ENCODE assay signal across 15 cellular contexts in genomic region chr9:5554254-5554653, GRCh38. TPM values are rescaled to one million over a fixed set of nuclear protein-coding genes. Genes with fewer than 3 reads are reported as not detected.
A peak's percentile ranks its signal among the peaks of the same experiment; 100 is the strongest.
DNase-seq lines count a peak whose midpoint lies in the region; ATAC-seq, FAIRE-seq and TF ChIP-seq lines count a peak whose summit lies in the region.
"Had no signal": no experiment of that assay in that cellular context is flagged by ENCODE, and none has a peak within 500 bp of the region (broad histone marks: within the 10 kb centered on the region; RNA-seq: fewer than 3 reads in every experiment).

No MANE protein-coding gene starts in this region.

- H3K4me1 Mint-ChIP-seq in neural progenitor cell = peaks cover 7% of the 10 kb centered on the region
- H3K4me1 Mint-ChIP-seq: GM23338 had no signal

- H3K36me3 ChIP-seq in GM06990 (ENCODE audit: control insufficient read depth, insufficient read depth, low read length) = no peaks in the 10 kb centered on the region
- no peaks in the 10 kb centered on the region for H3K36me3 ChIP-seq in small intestine (ENCODE audit: control insufficient read depth in 2 of 2, insufficient read depth in 2 of 2, low read length in 2 of 2)
- no peaks in the 10 kb centered on the region for H3K36me3 ChIP-seq in neural progenitor cell
- no peaks in the 10 kb centered on the region for H3K36me3 ChIP-seq in Karpas-422 (ENCODE audit: insufficient read depth, low read length)
- H3K36me3 ChIP-seq: uterus had no signal

- H3K4me3 Mint-ChIP-seq in neural progenitor cell = no peak overlapping the region
- H3K4me3 Mint-ChIP-seq: GM23338 had no signal

- H3K9me3 Mint-ChIP-seq in neural progenitor cell = no peaks in the 10 kb centered on the region
- H3K9me3 Mint-ChIP-seq: GM23338 had no signal

- H3K27ac Mint-ChIP-seq in neural progenitor cell = no peak overlapping the region
- H3K27ac Mint-ChIP-seq: GM23338 had no signal

- no peaks in the 10 kb centered on the region for H3K36me3 Mint-ChIP-seq in neural progenitor cell

- H3K27me3 ChIP-seq in GM06990 (replicated peaks; ENCODE audit: control insufficient read depth, insufficient read depth, low read length) (no peaks in the 10 kb centered on the region), small intestine (ENCODE audit: control insufficient read depth in 2 of 2, insufficient read depth in 2 of 2, low read length in 2 of 2) (no peaks in the 10 kb centered on the region), neural progenitor cell (no peaks in the 10 kb centered on the region), Karpas-422 (ENCODE audit: low read length) (no peaks in the 10 kb centered on the region)
- H3K27me3 ChIP-seq: uterus had no signal

- no peaks in the 10 kb centered on the region for H3K9me3 ChIP-seq in small intestine (ENCODE audit: control insufficient read depth, low read depth)
- H3K9me3 ChIP-seq in neural progenitor cell (ENCODE audit: low read depth) = no peaks in the 10 kb centered on the region
- H3K9me3 ChIP-seq in Karpas-422 (ENCODE audit: low read length) = no peaks in the 10 kb centered on the region
- H3K9me3 ChIP-seq: psoas muscle, uterus had no signal

- H3K4me1 ChIP-seq in small intestine (ENCODE audit: control insufficient read depth in 2 of 2, insufficient read depth in 1 of 2, low read depth in 1 of 2, low read length in 1 of 2) (no peaks in the 10 kb centered on the region), neural progenitor cell (peaks cover 7% of the 10 kb centered on the region), Karpas-422 (ENCODE audit: low read length) (no peaks in the 10 kb centered on the region)
- H3K4me1 ChIP-seq: uterus had no signal

- H3K27ac ChIP-seq in small intestine (ENCODE audit: low read depth in 1 of 2, low read length in 1 of 2) = no peak overlapping the region
- H3K27ac ChIP-seq in neural progenitor cell = no peak overlapping the region
- no peak overlapping the region for H3K27ac ChIP-seq in Karpas-422 (ENCODE audit: low read length)
- H3K27ac ChIP-seq: psoas muscle, uterus had no signal

- ATAC-seq in GM19351 (IDR thresholded peaks at IDR 0.05; ENCODE audit: unreplicated experiment) (peak; percentile 78), HG02885 (IDR thresholded peaks at IDR 0.05; ENCODE audit: poor library complexity, unreplicated experiment) (peak; percentile 72)
- ATAC-seq: GM23338, K562 had no signal

- TF ChIP-seq CTCF in GM06990 (IDR thresholded peaks at IDR 0.05; ENCODE audit: insufficient read depth, low read length, poor library complexity, severe bottlenecking) (no peak), neural progenitor cell (IDR thresholded peaks at IDR 0.05) (no peak)

- H3K9me2 ChIP-seq in Karpas-422 (replicated peaks; ENCODE audit: insufficient read depth, low read length) = no peaks in the 10 kb centered on the region

- 83 to 88% (median 86%) methylated on average over 4 of the region's 4 CpGs for WGBS in small intestine, 3 donors

- no peaks in the 10 kb centered on the region for H3K79me2 ChIP-seq in neural progenitor cell (ENCODE audit: low read depth)
- peaks cover 94% of the 10 kb centered on the region for H3K79me2 ChIP-seq in Karpas-422 (ENCODE audit: low read length)

- no peaks in the 10 kb centered on the region for H3F3A ChIP-seq in neural progenitor cell (ENCODE audit: low read depth)

- H4K20me1 ChIP-seq in neural progenitor cell (ENCODE audit: low read depth) = no peaks in the 10 kb centered on the region
- no peaks in the 10 kb centered on the region for H4K20me1 ChIP-seq in Karpas-422 (ENCODE audit: insufficient read depth, low read depth, low read length)

- DNase-seq in GM06990 (ENCODE audit: extremely low read depth, insufficient read length) (peak; percentile 63), SK-MEL-5 (ENCODE audit: low read depth, low spot score) (peak; percentile 9), superior temporal gyrus (ENCODE audit: extremely low spot score) (no peak), small intestine (no peak), neural progenitor cell (ENCODE audit: low spot score) (no peak), Karpas-422 (no peak)
- DNase-seq: activated naive CD4-positive, alpha-beta T cell; psoas muscle; Right ventricle myocardium superior; uterus had no signal

- no peak for FAIRE-seq in small intestine (lab: Jason Lieb, UNC)
- FAIRE-seq: K562 had no signal

- in situ Hi-C loops in SK-MEL-5 (cut with HindIII; ENCODE audit: low pct_unique_long_range_greater_than_20kb, low sequenced_read_pairs) = no loop called here

- no peak overlapping the region for H3K4me3 ChIP-seq in GM06990 (replicated peaks; ENCODE audit: low read depth, low read length)
- no peak overlapping the region for H3K4me3 ChIP-seq in small intestine (ENCODE audit: low read depth in 1 of 2, low read length in 2 of 2)
- H3K4me3 ChIP-seq in neural progenitor cell = no peak overlapping the region
- H3K4me3 ChIP-seq in Karpas-422 (ENCODE audit: low read length) = no peak overlapping the region
- H3K4me3 ChIP-seq: GM23338, K562, lung, psoas muscle, uterus had no signal

- no peaks in the 10 kb centered on the region for H3K27me3 Mint-ChIP-seq in neural progenitor cell (ENCODE audit: insufficient read depth, low read depth)

- H3K4me2 ChIP-seq in neural progenitor cell = no peak overlapping the region
- H3K4me2 ChIP-seq in Karpas-422 (ENCODE audit: low read depth, low read length, poor library complexity, severe bottlenecking) = no peak overlapping the region
- H3K4me2 ChIP-seq: GM23338 had no signal

- no peak overlapping the region for H3K9ac ChIP-seq in neural progenitor cell
- H3K9ac ChIP-seq in Karpas-422 (ENCODE audit: low read length) = no peak overlapping the region

- H2AFZ ChIP-seq in neural progenitor cell (replicated peaks) = no peak overlapping the region
- H2AFZ ChIP-seq in Karpas-422 (ENCODE audit: low read length) = no peak overlapping the region
- H2AFZ ChIP-seq: GM23338 had no signal

RNA-seq across cellular contexts. Expression of gene PDCD1LG2, which starts 43.9 kb away (rescaled TPM):
- not detected in 2 replicates for total RNA-seq in SK-MEL-5 (2014; rRNA removed; shearing (Covaris generic))
- not detected in 2 replicates for polyA plus RNA-seq in SK-MEL-5 (2015; cell fraction: cytosol; rRNA removed)
- not detected in 2 replicates for polyA plus RNA-seq in SK-MEL-5 (2015; cell fraction: nucleus; rRNA removed)
- under 1 TPM in 1 of 3 donors, not detected in 2; 0.42 TPM for polyA plus RNA-seq in small intestine
- total RNA-seq in neural progenitor cell (ENCODE audit: low replicate concordance) = not detected in 2 replicates
- total RNA-seq in Karpas-422 (2014; rRNA removed; shearing (Covaris generic); ENCODE audit: low replicate concordance) = not detected in 2 replicates
- total RNA-seq: GM23338, K562 had no signal
- polyA plus RNA-seq: GM23338, K562 had no signal

Comparison
In these comparisons a context has a peak if more than half of its experiments do, and no peak if none do; other contexts are left out.
1. DNase-seq: peak in GM06990 (single experiment) and SK-MEL-5 (single experiment); none in superior temporal gyrus (single experiment), small intestine (single experiment), neural progenitor cell (single experiment) and Karpas-422 (single experiment).